19 cellular contexts compared by ENCODE assay signal in the genomic region with DNA sequence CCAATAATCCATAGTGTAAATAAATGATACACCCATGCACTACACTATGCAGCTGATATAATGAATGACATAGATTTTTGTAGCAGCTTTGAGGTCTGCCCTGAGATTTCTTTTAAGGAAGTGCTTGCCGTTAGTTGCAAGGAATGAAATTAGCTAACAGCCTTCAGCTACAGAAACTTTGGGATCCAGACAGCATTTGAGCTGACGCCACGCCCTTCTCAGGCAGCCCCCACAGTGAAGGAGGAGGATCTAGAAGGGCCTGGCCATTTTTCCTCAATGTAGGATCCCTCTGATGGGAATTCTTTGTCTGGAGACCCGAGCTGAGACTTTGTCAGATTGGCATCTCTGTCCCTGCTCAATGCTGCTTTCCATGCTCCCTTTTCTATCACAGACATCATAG. TPM values are rescaled to one million over a fixed set of nuclear protein-coding genes. Genes with fewer than 3 reads are reported as not detected.
"Had no signal": no experiment of that assay in that cellular context is flagged by ENCODE, and none has a peak within 500 bp of the region (broad histone marks: within the 10 kb centered on the region; RNA-seq: fewer than 3 reads in every experiment).

No MANE protein-coding gene starts in this region.

- H3K4me3 ChIP-seq: dorsolateral prefrontal cortex, hepatocyte, left ventricle myocardium inferior, psoas muscle, tibial artery had no signal

- H3K27ac ChIP-seq: hepatocyte, left ventricle myocardium inferior, psoas muscle, tibial artery, VCaP had no signal

- H3K27me3 Mint-ChIP-seq: stimulated activated naive B cell treated with anti-CD40 and anti-IgM and Interleukin-4, amounts not matched to agents 10 μg/mL and 1 μg/mL and 100 μg/mL, for 72 hours had no signal

- ATAC-seq: activated naive CD8-positive, alpha-beta T cell treated with anti-CD3 and anti-CD28 coated beads, Interleukin-2, amount 50 U/mL, for 24 hours; psoas muscle; stimulated activated naive B cell treated with anti-CD40 and anti-IgM and Interleukin-4, amounts not matched to agents 10 μg/mL and 1 μg/mL and 100 μg/mL, for 72 hours had no signal

- H3K4me3 Mint-ChIP-seq: activated naive CD4-positive, alpha-beta T cell treated with anti-CD3 and anti-CD28 coated beads for 36 hours; activated naive CD8-positive, alpha-beta T cell treated with anti-CD3 and anti-CD28 coated beads, Interleukin-2, amount 50 U/mL, for 24 hours; nephron progenitor cell; stimulated activated naive B cell treated with anti-CD40 and anti-IgM and Interleukin-4, amounts not matched to agents 10 μg/mL and 1 μg/mL and 100 μg/mL, for 72 hours had no signal

- H3K9me3 Mint-ChIP-seq: activated naive CD4-positive, alpha-beta T cell treated with anti-CD3 and anti-CD28 coated beads for 36 hours; activated T-helper 2 cell treated with anti-CD3 and anti-CD28 coated beads, Interferon-gamma antibody, Interleukin-2, Interleukin-4, amounts not matched to agents 10 μg/mL and 5 μg/mL and 100 μg/mL, durations not matched to agents 14 hours and 24 hours and 36 hours had no signal

- H3K27me3 ChIP-seq: hepatocyte, tibial artery had no signal

- H3K27ac Mint-ChIP-seq: activated naive CD4-positive, alpha-beta T cell treated with anti-CD3 and anti-CD28 coated beads for 36 hours; activated naive CD8-positive, alpha-beta T cell treated with anti-CD3 and anti-CD28 coated beads, Interleukin-2, amount 50 U/mL, for 24 hours; activated T-helper 2 cell treated with anti-CD3 and anti-CD28 coated beads, Interferon-gamma antibody, Interleukin-2, Interleukin-4, amounts not matched to agents 10 μg/mL and 5 μg/mL and 100 μg/mL, durations not matched to agents 14 hours and 24 hours and 36 hours; nephron progenitor cell; stimulated activated naive B cell treated with anti-CD40 and anti-IgM and Interleukin-4, amounts not matched to agents 10 μg/mL and 1 μg/mL and 100 μg/mL, for 72 hours had no signal

- H3K36me3 ChIP-seq: left ventricle myocardium inferior, tibial artery had no signal

- H3K9me3 ChIP-seq: left ventricle myocardium inferior, psoas muscle, tibial artery had no signal

- DNase-seq: activated CD4-positive, alpha-beta T cell treated with anti-CD3 and anti-CD28 coated beads for 1 hour; activated CD4-positive, alpha-beta T cell treated with anti-CD3 and anti-CD28 coated beads, Interleukin-2, amount 50 U/mL, for 4 hours; activated naive CD4-positive, alpha-beta T cell treated with anti-CD3 and anti-CD28 coated beads for 36 hours; activated naive CD8-positive, alpha-beta T cell treated with anti-CD3 and anti-CD28 coated beads, Interleukin-2, amount 50 U/mL, for 24 hours; activated T-cell treated with anti-CD3 and anti-CD28 coated beads for 4 hours; dorsolateral prefrontal cortex; erythroblast; kidney; left ventricle myocardium inferior; nephron progenitor cell; occipital lobe; psoas muscle; stimulated activated CD4-positive, alpha-beta T cell treated with anti-CD3 and anti-CD28 coated beads, Interleukin-4, amount 100 ng/mL, for 1 hour; stimulated activated naive B cell treated with anti-CD40 and anti-IgM and Interleukin-4, amounts not matched to agents 10 μg/mL and 1 μg/mL and 100 μg/mL, for 72 hours; T1000; tibial artery had no signal

RNA-seq across cellular contexts. Expression of a gene that starts 6.1 kb away (rescaled TPM):
- total RNA-seq: activated naive CD4-positive, alpha-beta T cell treated with anti-CD3 and anti-CD28 coated beads for 36 hours; activated T-helper 2 cell treated with anti-CD3 and anti-CD28 coated beads, Interferon-gamma antibody, Interleukin-2, Interleukin-4, amounts not matched to agents 10 μg/mL and 5 μg/mL and 100 μg/mL, durations not matched to agents 14 hours and 24 hours and 36 hours had no signal
